ENCODE assay signal across 1 cellular context in the genomic region with DNA sequence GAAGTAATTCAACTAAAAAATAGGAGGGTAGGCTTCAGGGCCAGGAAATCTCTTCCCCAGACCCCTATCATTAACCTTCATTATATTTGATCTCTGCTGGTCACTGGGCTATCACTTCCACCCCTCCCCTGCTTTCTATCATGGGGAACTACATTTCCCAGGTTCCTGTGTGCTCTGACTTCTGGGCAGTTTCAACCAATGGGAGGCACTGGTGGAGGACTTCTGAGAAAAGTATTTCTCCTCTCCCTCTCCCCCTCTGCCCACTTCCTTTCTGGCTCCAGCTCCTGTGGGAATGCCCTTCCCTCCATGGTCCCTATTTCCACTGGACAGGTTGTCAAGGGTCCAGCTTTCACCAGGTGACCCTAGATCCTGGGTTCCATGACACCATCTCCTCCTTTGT.
TF ChIP-seq lines count a peak whose summit lies in the region.

No MANE protein-coding gene starts in this region.

TF ChIP-seq in IMR-90, 13 proteins besides CTCF, POLR2A, EP300 and RAD21:
- TF ChIP-seq, protein P1, sequence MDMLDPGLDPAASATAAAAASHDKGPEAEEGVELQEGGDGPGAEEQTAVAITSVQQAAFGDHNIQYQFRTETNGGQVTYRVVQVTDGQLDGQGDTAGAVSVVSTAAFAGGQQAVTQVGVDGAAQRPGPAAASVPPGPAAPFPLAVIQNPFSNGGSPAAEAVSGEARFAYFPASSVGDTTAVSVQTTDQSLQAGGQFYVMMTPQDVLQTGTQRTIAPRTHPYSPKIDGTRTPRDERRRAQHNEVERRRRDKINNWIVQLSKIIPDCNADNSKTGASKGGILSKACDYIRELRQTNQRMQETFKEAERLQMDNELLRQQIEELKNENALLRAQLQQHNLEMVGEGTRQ (IDR thresholded peaks at IDR 0.05; ENCODE audit: low read depth, low read length): no peak
- TF ChIP-seq CHD1 (IDR thresholded peaks at IDR 0.05; ENCODE audit: low read depth, low read length) (no peak), ELK1 (IDR thresholded peaks at IDR 0.05; ENCODE audit: borderline replicate concordance, low read depth, low read length) (no peak), MXI1 (IDR thresholded peaks at IDR 0.05; ENCODE audit: borderline replicate concordance, low read depth, low read length) (no peak), MAFK (IDR thresholded peaks at IDR 0.05; ENCODE audit: low read depth, low read length) (no peak), NFE2L2 (IDR thresholded peaks at IDR 0.05; ENCODE audit: low read depth, low read length) (no peak), FOS (IDR thresholded peaks at IDR 0.05; ENCODE audit: low read depth, low read length) (no peak)
